ENCODE assay signal across 22 cellular contexts in genomic region chr1:186208405-186209129, GRCh38.
DNase-seq lines count a peak whose midpoint lies in the region; ATAC-seq, FAIRE-seq and TF ChIP-seq lines count a peak whose summit lies in the region.
"Had no signal": no experiment of that assay in that cellular context is flagged by ENCODE, and none has a peak within 500 bp of the region (broad histone marks: within the 10 kb centered on the region; RNA-seq: fewer than 3 reads in every experiment).

No MANE protein-coding gene starts in this region.

- no peak overlapping the region for H3K27ac Mint-ChIP-seq in natural killer cell
- H3K27ac Mint-ChIP-seq: activated B cell treated with CpG ODN at 0.5 μM for 24 hours; activated CD8-positive, alpha-beta T cell treated with anti-CD3 and anti-CD28 coated beads, Interleukin-2, amount 10 ng/mL, durations not matched to agents 7 days and 5 days; activated T-cell treated with anti-CD3 and anti-CD28 coated beads, Interleukin-2, amount 50 U/mL, for 24 hours; CD4-positive, alpha-beta T cell had no signal

- H3K27ac ChIP-seq in A549 = no peak overlapping the region
- peak overlapping the region; percentile 47 for H3K27ac ChIP-seq in left ventricle myocardium inferior (replicated peaks)
- H3K27ac ChIP-seq: colonic mucosa, prostate gland, stomach had no signal

- H3K4me3 ChIP-seq in A549 (no peak overlapping the region), adipocyte (ENCODE audit: low read length) (peak overlapping the region; percentile 17), left ventricle myocardium inferior (no peak overlapping the region)
- H3K4me3 ChIP-seq: colonic mucosa, prostate gland, stomach had no signal

- H3K4me3 Mint-ChIP-seq in natural killer cell = no peak overlapping the region
- H3K4me3 Mint-ChIP-seq: activated B cell treated with CpG ODN at 0.5 μM for 24 hours; activated CD8-positive, alpha-beta T cell treated with anti-CD3 and anti-CD28 coated beads, Interleukin-2, amount 10 ng/mL, durations not matched to agents 7 days and 5 days; activated T-cell treated with anti-CD3 and anti-CD28 coated beads, Interleukin-2, amount 50 U/mL, for 24 hours; CD4-positive, alpha-beta T cell had no signal

- POLR2A ChIA-PET in A549 (lab: Yijun Ruan, JAX) = no interaction called here

- H3K9ac ChIP-seq in adipocyte (ENCODE audit: low read length) = peak overlapping the region; percentile 9

- no peaks in the 10 kb centered on the region for H3K36me3 Mint-ChIP-seq in natural killer cell

- ATAC-seq in A549 (no peak), natural killer cell (no peak)
- ATAC-seq: activated CD8-positive, alpha-beta T cell treated with anti-CD3 and anti-CD28 coated beads, Interleukin-2, amount 10 ng/mL, durations not matched to agents 7 days and 5 days had no signal

- TF ChIP-seq RAD21 in A549 (conservative IDR thresholded peaks at IDR 0.05 in 1 of 2, IDR thresholded peaks at IDR 0.05 in 1 of 2) = no peak

- H3K4me1 Mint-ChIP-seq in natural killer cell = no peaks in the 10 kb centered on the region
- H3K4me1 Mint-ChIP-seq: activated B cell treated with CpG ODN at 0.5 μM for 24 hours had no signal

- peaks cover 0 to 2% of the 10 kb centered on the region in 2 donors for H3K9me3 Mint-ChIP-seq in natural killer cell
- H3K9me3 Mint-ChIP-seq: activated B cell treated with CpG ODN at 0.5 μM for 24 hours; activated T-cell treated with anti-CD3 and anti-CD28 coated beads, Interleukin-2, amount 50 U/mL, for 24 hours; CD4-positive, alpha-beta T cell had no signal

- 32% methylated on average over 4 of the region's 4 CpGs for WGBS in A549 (ENCODE audit: missing lambda C conversion rate)

- peaks cover 10 to 21% of the 10 kb centered on the region in 2 donors for H3K27me3 Mint-ChIP-seq in natural killer cell (ENCODE audit: low read depth in 2 of 2)
- H3K27me3 Mint-ChIP-seq: activated B cell treated with CpG ODN at 0.5 μM for 24 hours had no signal

- DNase-seq in A549 (ENCODE audit: low read depth in 1 of 2, low spot score in 1 of 2) (no peak), ELR (ENCODE audit: low read depth) (peak; percentile 36), adipocyte (ENCODE audit: low read depth) (peak; percentile 22), left ventricle myocardium inferior (no peak), NOMO-1 (lab: John Stamatoyannopoulos, UW; ENCODE audit: unreplicated experiment in 2 of 2) (no peak), midbrain (lab: John Stamatoyannopoulos, UW) (no peak), natural killer cell (no peak), NCI-H1105 treated with DMSO at 0.1 percent for 48 hours (lab: John Stamatoyannopoulos, UW) (no peak)
- DNase-seq: activated B cell treated with CpG ODN at 0.5 μM for 24 hours; activated CD8-positive, alpha-beta T cell treated with anti-CD3 and anti-CD28 coated beads, Interleukin-2, amount 10 ng/mL, durations not matched to agents 7 days and 5 days; activated naive CD4-positive, alpha-beta T cell treated with anti-CD3 and anti-CD28 coated beads, Interleukin-2, amount 50 U/mL, for 16 hours; activated T-cell treated with anti-CD3 and anti-CD28 coated beads, Interleukin-2, amount 50 U/mL, for 24 hours; CD4-positive, alpha-beta T cell; colonic mucosa; KBM-7; NCI-H2029; SHP77; stimulated activated CD4-positive, alpha-beta T cell treated with anti-CD3 and anti-CD28 coated beads, Interleukin-4, amount 100 ng/mL, for 24 hours; stomach had no signal

- H3K27me3 ChIP-seq in adipocyte (replicated peaks; ENCODE audit: control insufficient read depth, insufficient read depth, low read length) (no peaks in the 10 kb centered on the region), left ventricle myocardium inferior (ENCODE audit: low read depth) (no peaks in the 10 kb centered on the region)
- H3K27me3 ChIP-seq: colonic mucosa, stomach had no signal

- no peaks in the 10 kb centered on the region for H3K9me3 ChIP-seq in A549
- H3K9me3 ChIP-seq in adipocyte (ENCODE audit: control insufficient read depth, low read length) = no peaks in the 10 kb centered on the region
- H3K9me3 ChIP-seq in left ventricle myocardium inferior (replicated peaks) = no peaks in the 10 kb centered on the region
- H3K9me3 ChIP-seq: colonic mucosa, prostate gland, stomach had no signal

- no peak for TF ChIP-seq POLR2A in A549 (IDR thresholded peaks at IDR 0.05; ENCODE audit: low read length)

- no peak for TF ChIP-seq CTCF in A549 (IDR thresholded peaks at IDR 0.05)
- TF ChIP-seq CTCF in left ventricle myocardium inferior (IDR thresholded peaks at IDR 0.05; ENCODE audit: borderline replicate concordance) = no peak
- no peak for TF ChIP-seq CTCF in natural killer cell (IDR thresholded peaks at IDR 0.05)

- no peaks in the 10 kb centered on the region; the same call in 2 of the 3 replicates for H3K4me1 ChIP-seq in A549
- H3K4me1 ChIP-seq in adipocyte (ENCODE audit: control insufficient read depth, insufficient read depth, low read length) = peaks cover 28% of the 10 kb centered on the region
- H3K4me1 ChIP-seq in left ventricle myocardium inferior = peaks cover 8% of the 10 kb centered on the region
- H3K4me1 ChIP-seq: colonic mucosa, prostate gland, stomach had no signal

- no peak overlapping the region for H3K4me2 ChIP-seq in A549

- TF ChIP-seq EP300 in A549 (IDR thresholded peaks at IDR 0.05) = no peak

- no peak for FAIRE-seq in A549 (lab: Jason Lieb, UNC)
- FAIRE-seq: endometrium, frontal cortex had no signal

- intact Hi-C loops in left ventricle myocardium inferior (cut with micrococcal nuclease) = no loop called here
- intact Hi-C loops in natural killer cell (cut with micrococcal nuclease) = no loop called here

- no peaks in the 10 kb centered on the region for H3K36me3 ChIP-seq in adipocyte (ENCODE audit: control insufficient read depth, insufficient read depth, low read length, severe bottlenecking)
- H3K36me3 ChIP-seq in left ventricle myocardium inferior = no peaks in the 10 kb centered on the region
- H3K36me3 ChIP-seq: colonic mucosa, prostate gland, stomach had no signal

- CTCF ChIA-PET in A549 (lab: Yijun Ruan, JAX) = interaction anchor here (1.2 to 2.6 kb wide), 5 partner anchors 53 to 489 kb away, joined by 3 to 15 read pairs (median 4); no protein-coding TSS in a partner anchor

TF ChIP-seq in A549, 52 proteins besides CTCF, POLR2A, EP300 and RAD21:
- TF ChIP-seq FOSL2 (IDR thresholded peaks at IDR 0.05) (no peak), FOSL2 (CRISPR knock-in tag; IDR thresholded peaks at IDR 0.05) (peak; percentile 27; the same call in 1 of the 2 replicates), BHLHE40 (IDR thresholded peaks at IDR 0.05; ENCODE audit: low read depth, low read length) (no peak), HOXA7 (CRISPR knock-in tag; IDR thresholded peaks at IDR 0.05) (no peak), NPAS2 (CRISPR knock-in tag; IDR thresholded peaks at IDR 0.05; ENCODE audit: borderline replicate concordance) (no peak), RCOR1 (IDR thresholded peaks at IDR 0.05; ENCODE audit: low read depth, low read length) (no peak)

Comparison
In these comparisons a context has a peak if more than half of its experiments do, and no peak if none do; other contexts are left out.
1. DNase-seq: peak in ELR (single experiment) and adipocyte (single experiment); none in A549 (0 of 2), left ventricle myocardium inferior (single experiment), NOMO-1 (0 of 2), midbrain (single experiment), natural killer cell (single experiment) and NCI-H1105 treated with DMSO at 0.1 percent for 48 hours (single experiment).